Comparison of ENCODE assay signal across 9 cellular contexts in the genomic region with DNA sequence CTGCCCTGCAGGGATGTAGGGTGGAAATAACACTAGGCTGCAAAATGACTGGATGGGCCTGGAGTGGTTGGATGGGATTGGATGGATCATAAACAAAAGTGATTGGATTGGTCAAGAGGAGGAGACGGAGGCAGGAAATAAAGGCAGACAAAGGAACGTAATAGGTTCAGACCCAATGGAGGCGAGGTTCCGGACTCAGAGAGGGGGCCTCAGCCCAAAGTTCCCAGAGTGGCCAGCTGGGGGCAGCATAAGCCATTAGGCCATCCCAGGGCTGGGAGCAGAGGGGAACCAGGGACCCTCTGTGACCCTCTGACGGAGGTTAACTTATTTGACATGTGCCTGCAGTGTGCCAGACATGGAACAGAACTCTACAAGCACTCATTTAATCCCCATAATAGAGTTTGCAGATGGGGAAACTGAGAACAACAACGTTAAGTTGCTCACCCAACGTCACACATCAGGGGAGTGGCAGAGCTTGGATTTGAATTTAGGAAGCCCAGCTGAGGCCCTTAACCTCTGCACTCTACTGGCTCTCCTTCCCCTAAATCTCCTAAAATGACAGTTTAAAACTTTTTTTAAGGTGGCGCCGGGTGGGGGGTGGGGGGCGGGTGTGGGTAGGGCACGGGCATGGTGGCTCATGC. TPM values are rescaled to one million over a fixed set of nuclear protein-coding genes. Genes with fewer than 3 reads are reported as not detected.
DNase-seq lines count a peak whose midpoint lies in the region; ATAC-seq and TF ChIP-seq lines count a peak whose summit lies in the region.
"Had no signal": no experiment of that assay in that cellular context is flagged by ENCODE, and none has a peak within 500 bp of the region (broad histone marks: within the 10 kb centered on the region; RNA-seq: fewer than 3 reads in every experiment).

No MANE protein-coding gene starts in this region.

- ATAC-seq in GM21825 (IDR thresholded peaks at IDR 0.05; ENCODE audit: unreplicated experiment) (no peak), HG02642 (IDR thresholded peaks at IDR 0.05; ENCODE audit: poor library complexity, unreplicated experiment) (no peak)

- TF ChIP-seq CTCF in fibroblast of mammary gland (conservative IDR thresholded peaks at IDR 0.05; ENCODE audit: control insufficient read depth, insufficient read depth, low read depth, low read length) (peak; percentile 68), osteocyte (IDR thresholded peaks at IDR 0.05) (peak; percentile 62), type B pancreatic cell (conservative IDR thresholded peaks at IDR 0.05) (peak; percentile 81)

- H3K36me3 Mint-ChIP-seq in osteocyte (ENCODE audit: unreplicated experiment) (no peaks in the 10 kb centered on the region), type B pancreatic cell (no peaks in the 10 kb centered on the region)

- H3K27ac Mint-ChIP-seq in osteocyte (ENCODE audit: unreplicated experiment) (no peak overlapping the region), type B pancreatic cell (no peak overlapping the region)
- H3K27ac Mint-ChIP-seq: stimulated activated naive CD8-positive, alpha-beta T cell treated with anti-CD3 and anti-CD28 coated beads, Interleukin-15, Interleukin-2, amounts not matched to agents 100 ng/mL and 50 ng/mL, for 24 hours had no signal

- H3K4me3 ChIP-seq in fibroblast of mammary gland (ENCODE audit: control insufficient read depth, low read depth, low read length), result no peak overlapping the region

- no peak overlapping the region for H3K4me3 Mint-ChIP-seq in osteocyte (ENCODE audit: unreplicated experiment)
- no peak overlapping the region for H3K4me3 Mint-ChIP-seq in type B pancreatic cell
- H3K4me3 Mint-ChIP-seq: stimulated activated naive CD8-positive, alpha-beta T cell treated with anti-CD3 and anti-CD28 coated beads, Interleukin-15, Interleukin-2, amounts not matched to agents 100 ng/mL and 50 ng/mL, for 24 hours had no signal

- H3K4me1 Mint-ChIP-seq in osteocyte (ENCODE audit: unreplicated experiment) (peaks cover 4% of the 10 kb centered on the region), type B pancreatic cell (ENCODE audit: unreplicated experiment) (no peaks in the 10 kb centered on the region)

- DNase-seq in Daoy (ENCODE audit: low read depth), result peak; percentile 38
- DNase-seq in NCI-H82 (lab: John Stamatoyannopoulos, UW), result peak; percentile 85
- peak; percentile 62 for DNase-seq in activated T-cell treated with anti-CD3 and anti-CD28 coated beads for 48 hours (ENCODE audit: low read depth)
- DNase-seq in fibroblast of mammary gland (ENCODE audit: low read depth), result peak; percentile 60
- DNase-seq in osteocyte (ENCODE audit: extremely low spot score, unreplicated experiment), result no peak
- DNase-seq in type B pancreatic cell (ENCODE audit: extremely low spot score, unreplicated experiment), result no peak

- peaks cover 12% of the 10 kb centered on the region for H3K27me3 Mint-ChIP-seq in osteocyte (ENCODE audit: unreplicated experiment)
- H3K27me3 Mint-ChIP-seq in type B pancreatic cell, result peaks cover 21% of the 10 kb centered on the region

- H3K9me3 Mint-ChIP-seq in osteocyte (ENCODE audit: unreplicated experiment) (no peaks in the 10 kb centered on the region), type B pancreatic cell (no peaks in the 10 kb centered on the region)
- H3K9me3 Mint-ChIP-seq: stimulated activated naive CD8-positive, alpha-beta T cell treated with anti-CD3 and anti-CD28 coated beads, Interleukin-15, Interleukin-2, amounts not matched to agents 100 ng/mL and 50 ng/mL, for 24 hours had no signal

RNA-seq across cellular contexts. Expression of gene MAP1S, which starts 15.3 kb away (rescaled TPM):
- 11.4 TPM in 2 replicates for total RNA-seq in Daoy (2014; rRNA removed; shearing (Covaris generic))
- total RNA-seq in osteocyte (56.5 and 63.1 TPM in 2 replicates), type B pancreatic cell (ENCODE audit: low replicate concordance) (87.1 and 93.6 TPM in 2 replicates)

RNA-seq across cellular contexts. Expression of gene UNC13A, which starts 15.8 kb away (rescaled TPM):
- total RNA-seq in Daoy (2014; rRNA removed; shearing (Covaris generic)), result 0.86 and 1.2 TPM in 2 replicates
- total RNA-seq in osteocyte, result 1.3 and 1.6 TPM in 2 replicates
- total RNA-seq in type B pancreatic cell (ENCODE audit: low replicate concordance), result 4.3 and 6.2 TPM in 2 replicates

RNA-seq across cellular contexts. Expression of gene FCHO1, which starts 47.3 kb away (rescaled TPM):
- total RNA-seq in Daoy (2014; rRNA removed; shearing (Covaris generic)), result 0.91 and 3.2 TPM in 2 replicates
- total RNA-seq in osteocyte, result 0.56 and 1.0 TPM in 2 replicates
- total RNA-seq in type B pancreatic cell (ENCODE audit: low replicate concordance), result 2.5 and 4.4 TPM in 2 replicates

Comparison
In these comparisons a context has a peak if more than half of its experiments do, and no peak if none do; other contexts are left out.
1. DNase-seq: peak in Daoy (single experiment), NCI-H82 (single experiment), activated T-cell treated with anti-CD3 and anti-CD28 coated beads for 48 hours (single experiment) and fibroblast of mammary gland (single experiment); none in osteocyte (single experiment) and type B pancreatic cell (single experiment).
2. Peak in every context shown above with its lines, with median percentiles within 50 percentile points of each other: CTCF ChIP-seq.